In the genomic region with DNA sequence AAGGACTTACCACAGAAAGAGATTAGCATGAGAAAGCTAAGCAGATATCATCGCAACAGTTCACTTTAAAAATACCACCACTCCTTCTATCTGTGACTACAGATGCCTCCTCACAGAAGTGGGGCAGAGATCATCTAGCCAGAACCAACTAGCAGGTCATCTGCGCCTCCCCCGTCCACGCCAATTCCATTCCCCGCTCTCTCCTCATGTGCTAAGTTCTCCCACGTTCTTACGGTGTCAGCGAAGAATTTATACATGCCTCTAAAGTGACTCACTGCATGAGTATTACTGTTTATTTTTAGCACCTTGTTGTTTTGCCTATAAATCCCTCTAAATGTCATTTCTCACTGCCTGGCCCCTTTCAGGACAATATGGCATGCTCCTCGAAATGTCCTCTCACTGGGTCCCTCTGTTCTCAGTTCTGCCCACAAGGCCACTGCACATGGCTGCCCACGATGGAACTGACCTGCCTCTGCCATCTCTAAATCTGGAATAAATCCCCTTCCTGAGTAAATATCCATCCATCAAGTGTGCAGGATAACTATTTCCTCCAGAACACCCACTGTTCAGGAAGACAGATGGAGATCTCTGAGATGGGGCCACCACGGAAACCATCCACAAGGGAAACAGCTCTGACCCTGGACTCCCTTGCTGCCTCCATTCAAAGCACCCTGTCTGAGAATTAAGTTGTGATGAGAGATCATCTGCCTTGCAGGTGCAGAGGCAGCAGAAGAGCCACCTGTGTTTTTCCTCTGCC, we compare ENCODE assay signal across 1 cellular context.
TF ChIP-seq lines count a peak whose summit lies in the region.

No MANE protein-coding gene starts in this region.

TF ChIP-seq in H1, 55 proteins besides CTCF, POLR2A, EP300 and RAD21 (continued from another document):
- TF ChIP-seq, protein P1, sequence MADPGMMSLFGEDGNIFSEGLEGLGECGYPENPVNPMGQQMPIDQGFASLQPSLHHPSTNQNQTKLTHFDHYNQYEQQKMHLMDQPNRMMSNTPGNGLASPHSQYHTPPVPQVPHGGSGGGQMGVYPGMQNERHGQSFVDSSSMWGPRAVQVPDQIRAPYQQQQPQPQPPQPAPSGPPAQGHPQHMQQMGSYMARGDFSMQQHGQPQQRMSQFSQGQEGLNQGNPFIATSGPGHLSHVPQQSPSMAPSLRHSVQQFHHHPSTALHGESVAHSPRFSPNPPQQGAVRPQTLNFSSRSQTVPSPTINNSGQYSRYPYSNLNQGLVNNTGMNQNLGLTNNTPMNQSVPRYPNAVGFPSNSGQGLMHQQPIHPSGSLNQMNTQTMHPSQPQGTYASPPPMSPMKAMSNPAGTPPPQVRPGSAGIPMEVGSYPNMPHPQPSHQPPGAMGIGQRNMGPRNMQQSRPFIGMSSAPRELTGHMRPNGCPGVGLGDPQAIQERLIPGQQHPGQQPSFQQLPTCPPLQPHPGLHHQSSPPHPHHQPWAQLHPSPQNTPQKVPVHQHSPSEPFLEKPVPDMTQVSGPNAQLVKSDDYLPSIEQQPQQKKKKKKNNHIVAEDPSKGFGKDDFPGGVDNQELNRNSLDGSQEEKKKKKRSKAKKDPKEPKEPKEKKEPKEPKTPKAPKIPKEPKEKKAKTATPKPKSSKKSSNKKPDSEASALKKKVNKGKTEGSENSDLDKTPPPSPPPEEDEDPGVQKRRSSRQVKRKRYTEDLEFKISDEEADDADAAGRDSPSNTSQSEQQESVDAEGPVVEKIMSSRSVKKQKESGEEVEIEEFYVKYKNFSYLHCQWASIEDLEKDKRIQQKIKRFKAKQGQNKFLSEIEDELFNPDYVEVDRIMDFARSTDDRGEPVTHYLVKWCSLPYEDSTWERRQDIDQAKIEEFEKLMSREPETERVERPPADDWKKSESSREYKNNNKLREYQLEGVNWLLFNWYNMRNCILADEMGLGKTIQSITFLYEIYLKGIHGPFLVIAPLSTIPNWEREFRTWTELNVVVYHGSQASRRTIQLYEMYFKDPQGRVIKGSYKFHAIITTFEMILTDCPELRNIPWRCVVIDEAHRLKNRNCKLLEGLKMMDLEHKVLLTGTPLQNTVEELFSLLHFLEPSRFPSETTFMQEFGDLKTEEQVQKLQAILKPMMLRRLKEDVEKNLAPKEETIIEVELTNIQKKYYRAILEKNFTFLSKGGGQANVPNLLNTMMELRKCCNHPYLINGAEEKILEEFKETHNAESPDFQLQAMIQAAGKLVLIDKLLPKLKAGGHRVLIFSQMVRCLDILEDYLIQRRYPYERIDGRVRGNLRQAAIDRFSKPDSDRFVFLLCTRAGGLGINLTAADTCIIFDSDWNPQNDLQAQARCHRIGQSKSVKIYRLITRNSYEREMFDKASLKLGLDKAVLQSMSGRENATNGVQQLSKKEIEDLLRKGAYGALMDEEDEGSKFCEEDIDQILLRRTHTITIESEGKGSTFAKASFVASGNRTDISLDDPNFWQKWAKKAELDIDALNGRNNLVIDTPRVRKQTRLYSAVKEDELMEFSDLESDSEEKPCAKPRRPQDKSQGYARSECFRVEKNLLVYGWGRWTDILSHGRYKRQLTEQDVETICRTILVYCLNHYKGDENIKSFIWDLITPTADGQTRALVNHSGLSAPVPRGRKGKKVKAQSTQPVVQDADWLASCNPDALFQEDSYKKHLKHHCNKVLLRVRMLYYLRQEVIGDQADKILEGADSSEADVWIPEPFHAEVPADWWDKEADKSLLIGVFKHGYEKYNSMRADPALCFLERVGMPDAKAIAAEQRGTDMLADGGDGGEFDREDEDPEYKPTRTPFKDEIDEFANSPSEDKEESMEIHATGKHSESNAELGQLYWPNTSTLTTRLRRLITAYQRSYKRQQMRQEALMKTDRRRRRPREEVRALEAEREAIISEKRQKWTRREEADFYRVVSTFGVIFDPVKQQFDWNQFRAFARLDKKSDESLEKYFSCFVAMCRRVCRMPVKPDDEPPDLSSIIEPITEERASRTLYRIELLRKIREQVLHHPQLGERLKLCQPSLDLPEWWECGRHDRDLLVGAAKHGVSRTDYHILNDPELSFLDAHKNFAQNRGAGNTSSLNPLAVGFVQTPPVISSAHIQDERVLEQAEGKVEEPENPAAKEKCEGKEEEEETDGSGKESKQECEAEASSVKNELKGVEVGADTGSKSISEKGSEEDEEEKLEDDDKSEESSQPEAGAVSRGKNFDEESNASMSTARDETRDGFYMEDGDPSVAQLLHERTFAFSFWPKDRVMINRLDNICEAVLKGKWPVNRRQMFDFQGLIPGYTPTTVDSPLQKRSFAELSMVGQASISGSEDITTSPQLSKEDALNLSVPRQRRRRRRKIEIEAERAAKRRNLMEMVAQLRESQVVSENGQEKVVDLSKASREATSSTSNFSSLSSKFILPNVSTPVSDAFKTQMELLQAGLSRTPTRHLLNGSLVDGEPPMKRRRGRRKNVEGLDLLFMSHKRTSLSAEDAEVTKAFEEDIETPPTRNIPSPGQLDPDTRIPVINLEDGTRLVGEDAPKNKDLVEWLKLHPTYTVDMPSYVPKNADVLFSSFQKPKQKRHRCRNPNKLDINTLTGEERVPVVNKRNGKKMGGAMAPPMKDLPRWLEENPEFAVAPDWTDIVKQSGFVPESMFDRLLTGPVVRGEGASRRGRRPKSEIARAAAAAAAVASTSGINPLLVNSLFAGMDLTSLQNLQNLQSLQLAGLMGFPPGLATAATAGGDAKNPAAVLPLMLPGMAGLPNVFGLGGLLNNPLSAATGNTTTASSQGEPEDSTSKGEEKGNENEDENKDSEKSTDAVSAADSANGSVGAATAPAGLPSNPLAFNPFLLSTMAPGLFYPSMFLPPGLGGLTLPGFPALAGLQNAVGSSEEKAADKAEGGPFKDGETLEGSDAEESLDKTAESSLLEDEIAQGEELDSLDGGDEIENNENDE (IDR thresholded peaks at IDR 0.05; ENCODE audit: insufficient replicate concordance, low read length), result no peak
- no peak for TF ChIP-seq YY1 (IDR thresholded peaks at IDR 0.05; ENCODE audit: low read depth, low read length)
- TF ChIP-seq, protein P2, sequence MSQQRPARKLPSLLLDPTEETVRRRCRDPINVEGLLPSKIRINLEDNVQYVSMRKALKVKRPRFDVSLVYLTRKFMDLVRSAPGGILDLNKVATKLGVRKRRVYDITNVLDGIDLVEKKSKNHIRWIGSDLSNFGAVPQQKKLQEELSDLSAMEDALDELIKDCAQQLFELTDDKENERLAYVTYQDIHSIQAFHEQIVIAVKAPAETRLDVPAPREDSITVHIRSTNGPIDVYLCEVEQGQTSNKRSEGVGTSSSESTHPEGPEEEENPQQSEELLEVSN (IDR thresholded peaks at IDR 0.05), result no peak
- TF ChIP-seq TAF1 (IDR thresholded peaks at IDR 0.05; ENCODE audit: low read depth, low read length), result no peak
- no peak for TF ChIP-seq KDM5A (IDR thresholded peaks at IDR 0.05; ENCODE audit: low read length)
- no peak for TF ChIP-seq CTBP2 (IDR thresholded peaks at IDR 0.05; ENCODE audit: borderline replicate concordance, insufficient read depth, insufficient read length, low read length)
- TF ChIP-seq, protein P3, sequence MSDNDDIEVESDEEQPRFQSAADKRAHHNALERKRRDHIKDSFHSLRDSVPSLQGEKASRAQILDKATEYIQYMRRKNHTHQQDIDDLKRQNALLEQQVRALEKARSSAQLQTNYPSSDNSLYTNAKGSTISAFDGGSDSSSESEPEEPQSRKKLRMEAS (IDR thresholded peaks at IDR 0.05), result no peak
- TF ChIP-seq SRF (IDR thresholded peaks at IDR 0.05; ENCODE audit: low read depth, low read length), result no peak
- no peak for TF ChIP-seq JUND (IDR thresholded peaks at IDR 0.05; ENCODE audit: low read length)
